ENCODE assay signal across 1 cellular context in genomic region chr5:132497488-132497997, GRCh38.
TF ChIP-seq lines count a peak whose summit lies in the region.

No MANE protein-coding gene starts in this region.

TF ChIP-seq in HCT116, 20 proteins besides CTCF, POLR2A, EP300 and RAD21:
- peak; percentile 62 for TF ChIP-seq POLR2AphosphoS5 (IDR thresholded peaks at IDR 0.05; ENCODE audit: low read depth, low read length)
- no peak for TF ChIP-seq REST (IDR thresholded peaks at IDR 0.05; ENCODE audit: low read depth)
TF ChIP-seq in HCT116: peak in this region for 1.
